ENCODE assay signal across 26 cellular contexts in genomic region chr1:82287556-82287955, GRCh38.
"Had no signal": no experiment of that assay in that cellular context is flagged by ENCODE, and none has a peak within 500 bp of the region (broad histone marks: within the 10 kb centered on the region; RNA-seq: fewer than 3 reads in every experiment).

No MANE protein-coding gene starts in this region.

- H3K27me3 ChIP-seq: stomach, suprapubic skin, testis, thyroid gland, tibial artery, tibial nerve, transverse colon, upper lobe of left lung, upper lobe of right lung, uterus, vagina had no signal

- H3K27ac ChIP-seq: stomach, suprapubic skin, testis, thoracic aorta, thyroid gland, tibial artery, tibial nerve, transverse colon, upper lobe of left lung, upper lobe of right lung, uterus, vagina had no signal

- DNase-seq: stimulated activated CD4-positive, alpha-beta T cell treated with anti-CD3 and anti-CD28 coated beads, Interleukin-2, amount 100 ng/mL, for 48 hours; stimulated activated CD4-positive, alpha-beta T cell treated with anti-CD3 and anti-CD28 coated beads, Interleukin-4, amount 100 ng/mL, for 1 hour; stimulated activated CD4-positive, alpha-beta T cell treated with anti-CD3 and anti-CD28 coated beads, Interleukin-4, amount 100 ng/mL, for 24 hours; stimulated activated CD4-positive, alpha-beta T cell treated with anti-CD3 and anti-CD28 coated beads, Interleukin-4, amount 100 ng/mL, for 4 hours; stimulated activated CD8-positive, alpha-beta memory T cell treated with anti-CD3 and anti-CD28 coated beads, Interleukin-4, amount 100 ng/mL, for 48 hours; stimulated activated naive B cell treated with anti-CD40 and anti-IgM and Interleukin-4, amounts not matched to agents 10 μg/mL and 1 μg/mL and 100 μg/mL, for 72 hours; stimulated activated naive CD4-positive, alpha-beta T cell; stimulated activated naive CD4-positive, alpha-beta T cell treated with Interleukin-2 at 50 U/mL for 16 hours; stimulated activated naive CD8-positive, alpha-beta T cell treated with anti-CD3 and anti-CD28 coated beads, Interleukin-15, amount 100 ng/mL, for 72 hours; stimulated activated naive CD8-positive, alpha-beta T cell treated with anti-CD3 and anti-CD28 coated beads, Interleukin-15, Interleukin-2, amounts not matched to agents 100 U/mL and 50 U/mL, for 24 hours; stomach; substantia nigra; testis; thyroid gland; tibial artery; transverse colon; trophoblast cell; upper lobe of left lung; upper lobe of right lung; uterus had no signal

- H3K9me3 ChIP-seq: stomach, suprapubic skin, testis, thoracic aorta, thyroid gland, tibial artery, transverse colon, upper lobe of left lung, upper lobe of right lung, uterus, vagina had no signal

- H3K4me3 ChIP-seq: stomach, suprapubic skin, testis, thoracic aorta, thyroid gland, tibial artery, tibial nerve, transverse colon, upper lobe of left lung, upper lobe of right lung, uterus, vagina had no signal

- H3K4me1 ChIP-seq: stomach, suprapubic skin, testis, thyroid gland, tibial nerve, transverse colon, upper lobe of left lung, upper lobe of right lung, uterus, vagina had no signal

- H3K36me3 ChIP-seq: stomach, suprapubic skin, thoracic aorta, thyroid gland, tibial artery, tibial nerve, transverse colon, upper lobe of left lung, upper lobe of right lung, uterus, vagina had no signal

- ATAC-seq: stimulated activated effector memory CD8-positive, alpha-beta T cell treated with anti-CD3 and anti-CD28 coated beads, Interleukin-12 subunit alpha, Interleukin-12 subunit beta, amount 100 ng/mL, for 72 hours; stimulated activated memory B cell treated with anti-CD40 and anti-IgM and Interleukin-4, amounts not matched to agents 10 μg/mL and 1 μg/mL and 100 μg/mL, for 72 hours; stimulated activated naive B cell treated with anti-CD40 and anti-IgM and Interleukin-4, amounts not matched to agents 10 μg/mL and 1 μg/mL and 100 μg/mL, for 72 hours; stimulated activated naive CD8-positive, alpha-beta T cell treated with anti-CD3 and anti-CD28 coated beads, Interleukin-15, amount 100 ng/mL, for 72 hours; stimulated activated naive CD8-positive, alpha-beta T cell treated with anti-CD3 and anti-CD28 coated beads, Interleukin-15, Interleukin-2, amounts not matched to agents 100 U/mL and 50 U/mL, for 24 hours; upper lobe of right lung had no signal
